In the genomic region with DNA sequence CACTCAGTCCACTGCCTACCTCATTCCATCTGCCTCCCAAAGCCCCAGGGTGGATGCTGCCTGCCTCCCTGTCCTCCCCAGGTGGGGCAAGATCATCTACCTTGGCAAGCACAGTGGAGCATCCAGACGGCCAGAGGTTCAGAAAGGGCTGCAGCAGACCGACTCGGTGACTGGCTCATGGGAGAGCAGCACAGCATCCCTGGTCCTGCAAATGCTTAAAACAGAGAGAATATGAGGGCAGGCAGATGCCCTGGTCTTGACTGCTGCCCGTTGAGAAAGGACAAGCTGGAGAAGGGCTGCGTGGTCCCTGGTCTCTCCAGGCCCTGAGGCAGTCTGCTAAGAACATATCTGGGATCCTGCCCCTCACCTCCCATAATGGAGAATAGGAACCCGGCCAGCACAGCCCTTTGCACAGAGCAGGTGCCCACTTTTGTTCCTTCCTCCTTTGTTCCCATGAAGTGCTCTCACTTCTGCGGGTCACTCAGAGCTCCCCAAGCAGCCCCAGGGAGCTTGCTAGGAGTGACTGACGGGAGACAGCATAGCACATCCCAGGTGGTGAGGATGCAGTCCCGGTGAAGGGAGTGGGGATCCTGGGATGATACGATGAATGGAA, we compare ENCODE assay signal across 9 cellular contexts. TPM values are rescaled to one million over a fixed set of nuclear protein-coding genes. Genes with fewer than 3 reads are reported as not detected.
DNase-seq lines count a peak whose midpoint lies in the region; ATAC-seq lines count a peak whose summit lies in the region.
"Had no signal": no experiment of that assay in that cellular context is flagged by ENCODE, and none has a peak within 500 bp of the region (broad histone marks: within the 10 kb centered on the region; RNA-seq: fewer than 3 reads in every experiment).

No MANE protein-coding gene starts in this region.

- peak overlapping the region; percentile 98 to 99 (median 98) for H3K27ac Mint-ChIP-seq in IgD-negative memory B cell
- H3K27ac Mint-ChIP-seq in natural killer cell treated with Interleukin-12 subunit alpha and Interleukin-12 subunit beta and Interleukin-15 and Interleukin-18, amount 100 ng/mL, for 72 hours = peak overlapping the region; percentile 57 to 72

- H3K27me3 Mint-ChIP-seq in IgD-negative memory B cell = no peaks in the 10 kb centered on the region
- H3K27me3 Mint-ChIP-seq in natural killer cell treated with Interleukin-12 subunit alpha and Interleukin-12 subunit beta and Interleukin-15 and Interleukin-18, amount 100 ng/mL, for 72 hours = peaks cover 2 to 5% of the 10 kb centered on the region in 2 donors

- peaks cover 0 to 2% (median 1%) of the 10 kb centered on the region in 3 donors for H3K9me3 Mint-ChIP-seq in IgD-negative memory B cell
- H3K9me3 Mint-ChIP-seq in natural killer cell treated with Interleukin-12 subunit alpha and Interleukin-12 subunit beta and Interleukin-15 and Interleukin-18, amount 100 ng/mL, for 72 hours = no peaks in the 10 kb centered on the region

- H3K27me3 ChIP-seq in BLaER1 = no peaks in the 10 kb centered on the region

- H3K4me3 ChIP-seq in BLaER1 = peak overlapping the region; percentile 76; the same call in 1 of the 2 replicates

- H3K9me3 ChIP-seq in BLaER1 = no peaks in the 10 kb centered on the region

- H4K20me1 ChIP-seq in BLaER1 = peaks cover 41% of the 10 kb centered on the region

- ATAC-seq in natural killer cell treated with Interleukin-12 subunit alpha and Interleukin-12 subunit beta and Interleukin-15 and Interleukin-18, amount 100 ng/mL, for 72 hours = no peak
- no peak for ATAC-seq in HG02623 (IDR thresholded peaks at IDR 0.05; ENCODE audit: unreplicated experiment)

- peak overlapping the region; percentile 84; the same call in 1 of the 2 replicates for H3K9ac ChIP-seq in BLaER1

- in situ Hi-C loops in G401 (cut with HindIII; ENCODE audit: low sequenced_read_pairs) = no loop called here

- peak overlapping the region; percentile 88 to 98 (median 96) for H3K4me3 Mint-ChIP-seq in IgD-negative memory B cell
- peak overlapping the region; percentile 89 for H3K4me3 Mint-ChIP-seq in natural killer cell treated with Interleukin-12 subunit alpha and Interleukin-12 subunit beta and Interleukin-15 and Interleukin-18, amount 100 ng/mL, for 72 hours

- peak overlapping the region; percentile 87 for H3K4me2 ChIP-seq in BLaER1

- H3K36me3 Mint-ChIP-seq in IgD-negative memory B cell = peaks cover 13% of the 10 kb centered on the region
- peaks cover 24% of the 10 kb centered on the region for H3K36me3 Mint-ChIP-seq in natural killer cell treated with Interleukin-12 subunit alpha and Interleukin-12 subunit beta and Interleukin-15 and Interleukin-18, amount 100 ng/mL, for 72 hours

- H3K4me1 Mint-ChIP-seq in IgD-negative memory B cell = peaks cover 41 to 55% (median 46%) of the 10 kb centered on the region in 3 donors
- peaks cover 40 to 44% of the 10 kb centered on the region in 2 donors for H3K4me1 Mint-ChIP-seq in natural killer cell treated with Interleukin-12 subunit alpha and Interleukin-12 subunit beta and Interleukin-15 and Interleukin-18, amount 100 ng/mL, for 72 hours (ENCODE audit: low read depth in 2 of 2)

- peaks cover 46% of the 10 kb centered on the region for H3K36me3 ChIP-seq in BLaER1

- peaks cover 36% of the 10 kb centered on the region for H3K4me1 ChIP-seq in BLaER1

- no peak overlapping the region for H3K27ac ChIP-seq in BLaER1

- DNase-seq in cerebellar cortex (ENCODE audit: low spot score) (peak; percentile 47), G401 (ENCODE audit: low spot score) (no peak), germinal center (ENCODE audit: low spot score) (no peak)
- DNase-seq in natural killer cell treated with Interleukin-12 subunit alpha and Interleukin-12 subunit beta and Interleukin-15 and Interleukin-18, amount 100 ng/mL, for 72 hours (ENCODE audit: low spot score) = no peak
- DNase-seq in stimulated activated CD4-positive, alpha-beta T cell treated with anti-CD3 and anti-CD28 coated beads, Interleukin-2, amount 100 ng/mL, for 48 hours = no peak
- DNase-seq: NCI-H446 had no signal

RNA-seq across cellular contexts. Expression of gene HPS1, which starts 1.4 kb away (rescaled TPM):
- polyA plus RNA-seq in IgD-negative memory B cell = 125 TPM
- 100 to 1,000 TPM in 1 of 2 donors, 10 to 100 TPM in 1; 78.8 to 124 TPM for total RNA-seq in natural killer cell treated with Interleukin-12 subunit alpha and Interleukin-12 subunit beta and Interleukin-15 and Interleukin-18, amount 100 ng/mL, for 72 hours
- 33.1 and 38.8 TPM in 2 replicates for total RNA-seq in G401 (2014; rRNA removed; shearing (Covaris generic))

RNA-seq across cellular contexts. Expression of gene PYROXD2, which starts 30.3 kb away (rescaled TPM):
- 0.58 TPM for polyA plus RNA-seq in IgD-negative memory B cell
- 1 to 10 TPM; 6.1 to 7.2 TPM for total RNA-seq in natural killer cell treated with Interleukin-12 subunit alpha and Interleukin-12 subunit beta and Interleukin-15 and Interleukin-18, amount 100 ng/mL, for 72 hours
- total RNA-seq in G401 (2014; rRNA removed; shearing (Covaris generic)) = not detected in 2 replicates
